ENCODE assay signal across 3 cellular contexts in the genomic region with DNA sequence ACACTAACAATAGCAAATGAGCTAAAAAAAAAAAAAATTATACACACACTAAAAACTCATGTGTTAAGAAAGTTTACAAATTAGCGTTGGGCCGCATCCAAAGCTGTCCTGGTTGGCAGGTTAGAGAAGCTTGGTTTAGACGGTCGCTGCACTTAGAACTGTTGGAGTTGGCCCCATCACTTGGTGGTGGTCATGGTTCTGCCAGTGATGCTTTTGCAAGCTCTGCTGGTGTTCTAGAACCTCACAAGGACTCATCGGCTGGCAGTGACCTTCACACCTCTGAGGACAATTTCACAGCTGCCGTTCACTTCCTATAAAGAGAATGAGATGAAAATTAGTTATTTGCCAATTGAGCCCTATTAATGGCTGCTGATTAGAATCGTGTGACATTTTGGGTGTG.
"Had no signal": no experiment of that assay in that cellular context is flagged by ENCODE, and none has a peak within 500 bp of the region (broad histone marks: within the 10 kb centered on the region; RNA-seq: fewer than 3 reads in every experiment).

No MANE protein-coding gene starts in this region.

- DNase-seq: GDM1, GF-D8 had no signal

- ATAC-seq: GM12878 had no signal

- H3K4me3 ChIP-seq: GM12878 had no signal
